10 cellular contexts compared by ENCODE assay signal in genomic region chr6:11218827-11219826, GRCh38. TPM values are rescaled to one million over a fixed set of nuclear protein-coding genes. Genes with fewer than 3 reads are reported as not detected.
A peak's percentile ranks its signal among the peaks of the same experiment; 100 is the strongest.
DNase-seq lines count a peak whose midpoint lies in the region; ATAC-seq and TF ChIP-seq lines count a peak whose summit lies in the region.
"Had no signal": no experiment of that assay in that cellular context is flagged by ENCODE, and none has a peak within 500 bp of the region (broad histone marks: within the 10 kb centered on the region; RNA-seq: fewer than 3 reads in every experiment).

No MANE protein-coding gene starts in this region.

- no peak for TF ChIP-seq RAD21 in SK-N-SH (IDR thresholded peaks at IDR 0.05; ENCODE audit: low read length)

- H3K9me3 Mint-ChIP-seq in dendritic cell treated with granulocyte-macrophage colony-stimulating factor and Interleukin-4, amounts not matched to agents 40 ng/mL and 50 ng/mL, for 4 days: no peaks in the 10 kb centered on the region
- H3K9me3 Mint-ChIP-seq in stimulated activated naive CD8-positive, alpha-beta T cell treated with anti-CD3 and anti-CD28 coated beads, Interleukin-15, Interleukin-2, amounts not matched to agents 100 ng/mL and 50 ng/mL, for 24 hours: no peaks in the 10 kb centered on the region
- H3K9me3 Mint-ChIP-seq: central memory CD8-positive, alpha-beta T cell had no signal

- peaks cover 100% of the 10 kb centered on the region for H3K79me2 ChIP-seq in SK-N-SH (ENCODE audit: insufficient read depth)

- H4K20me1 ChIP-seq in SK-N-SH (ENCODE audit: insufficient read depth): peaks cover 4% of the 10 kb centered on the region; the same call in 1 of the 2 replicates

- TF ChIP-seq EP300 in SK-N-SH (IDR thresholded peaks at IDR 0.05; ENCODE audit: borderline replicate concordance in 1 of 2, low read depth in 1 of 2, low read length in 1 of 2): no peak

- POLR2A ChIA-PET in SK-N-SH (lab: Yijun Ruan, JAX): interaction anchor here (4.2 kb wide), 1 partner anchor 12 kb away, joined by 23 read pairs; the partner anchor contains the start of gene NEDD9

- peaks cover 11 to 12% of the 10 kb centered on the region in 2 experiments for H3K36me3 ChIP-seq in SK-N-SH (replicated peaks in 1 of 2; ENCODE audit: control insufficient read depth in 1 of 2, insufficient read depth in 2 of 2, low read length in 1 of 2)

- TF ChIP-seq CTCF in SK-N-SH (IDR thresholded peaks at IDR 0.05): no peak

- 0 out of 2 replicates have a peak overlapping the region, but pooled peaks have one; percentile 13 for H3K4me2 ChIP-seq in SK-N-SH

- H3F3A ChIP-seq in SK-N-SH (replicated peaks; ENCODE audit: insufficient read depth): peaks cover 11% of the 10 kb centered on the region

- peaks cover 39 to 89% of the 10 kb centered on the region in 2 experiments; a peak in 3 of 4 replicates for H3K4me1 ChIP-seq in SK-N-SH (ENCODE audit: control insufficient read depth in 1 of 2, insufficient read depth in 2 of 2, low read depth in 1 of 2, low read length in 1 of 2)

- H3K4me3 Mint-ChIP-seq in dendritic cell treated with granulocyte-macrophage colony-stimulating factor and Interleukin-4, amounts not matched to agents 40 ng/mL and 50 ng/mL, for 4 days: peak overlapping the region; percentile 17
- no peak overlapping the region for H3K4me3 Mint-ChIP-seq in stimulated activated naive CD8-positive, alpha-beta T cell treated with anti-CD3 and anti-CD28 coated beads, Interleukin-15, Interleukin-2, amounts not matched to agents 100 ng/mL and 50 ng/mL, for 24 hours
- H3K4me3 Mint-ChIP-seq: central memory CD8-positive, alpha-beta T cell had no signal

- H3K9me3 ChIP-seq in SK-N-SH: no peaks in the 10 kb centered on the region
- H3K9me3 ChIP-seq: MG63 had no signal

- H3K27me3 ChIP-seq in SK-N-SH (ENCODE audit: insufficient read depth): no peaks in the 10 kb centered on the region
- H3K27me3 ChIP-seq: MG63 had no signal

- peak overlapping the region; percentile 7; the same call in 1 of the 2 replicates for H3K9ac ChIP-seq in SK-N-SH

- CTCF ChIA-PET in SK-N-SH (lab: Yijun Ruan, JAX): interaction anchor here (1.0 to 2.3 kb wide), 3 partner anchors 44 to 277 kb away, joined by 3 to 12 read pairs (median 4); no protein-coding TSS in a partner anchor

- peak overlapping the region in 1 of 2 experiments; percentile 76; a peak in 2 of 4 replicates for H3K27ac ChIP-seq in SK-N-SH (ENCODE audit: low read depth in 2 of 2, low read length in 1 of 2)

- H3K27ac Mint-ChIP-seq in dendritic cell treated with granulocyte-macrophage colony-stimulating factor and Interleukin-4, amounts not matched to agents 40 ng/mL and 50 ng/mL, for 4 days: peak overlapping the region; percentile 47
- peak overlapping the region; percentile 47 for H3K27ac Mint-ChIP-seq in stimulated activated naive CD8-positive, alpha-beta T cell treated with anti-CD3 and anti-CD28 coated beads, Interleukin-15, Interleukin-2, amounts not matched to agents 100 ng/mL and 50 ng/mL, for 24 hours

- H3K4me1 Mint-ChIP-seq in dendritic cell treated with granulocyte-macrophage colony-stimulating factor and Interleukin-4, amounts not matched to agents 40 ng/mL and 50 ng/mL, for 4 days (ENCODE audit: low read depth): peaks cover 34% of the 10 kb centered on the region
- H3K4me1 Mint-ChIP-seq in stimulated activated naive CD8-positive, alpha-beta T cell treated with anti-CD3 and anti-CD28 coated beads, Interleukin-15, Interleukin-2, amounts not matched to agents 100 ng/mL and 50 ng/mL, for 24 hours (ENCODE audit: low read depth): peaks cover 65% of the 10 kb centered on the region

- 77% methylated on average over 14 of the region's 15 CpGs for whole genome bisulfite sequencing in SK-N-SH (ENCODE audit: low lambda C conversion rate)

- no peak overlapping the region for H2AFZ ChIP-seq in SK-N-SH (ENCODE audit: low read depth)

- no peaks in the 10 kb centered on the region for H3K9me2 ChIP-seq in SK-N-SH

- no peak overlapping the region; a peak in 1 of 4 replicates for H3K4me3 ChIP-seq in SK-N-SH (ENCODE audit: low read depth in 2 of 2, low read length in 1 of 2)
- H3K4me3 ChIP-seq: MG63 had no signal

- ATAC-seq in SK-N-SH treated with all-trans-retinoic acid at 6 μM for 48 hours (no peak), GM18517 (IDR thresholded peaks at IDR 0.05; ENCODE audit: unreplicated experiment) (no peak)

- peaks cover 16% of the 10 kb centered on the region for H3K27me3 Mint-ChIP-seq in dendritic cell treated with granulocyte-macrophage colony-stimulating factor and Interleukin-4, amounts not matched to agents 40 ng/mL and 50 ng/mL, for 4 days
- no peaks in the 10 kb centered on the region for H3K27me3 Mint-ChIP-seq in stimulated activated naive CD8-positive, alpha-beta T cell treated with anti-CD3 and anti-CD28 coated beads, Interleukin-15, Interleukin-2, amounts not matched to agents 100 ng/mL and 50 ng/mL, for 24 hours
- H3K27me3 Mint-ChIP-seq: central memory CD8-positive, alpha-beta T cell had no signal

- no peaks in the 10 kb centered on the region for H3K36me3 Mint-ChIP-seq in dendritic cell treated with granulocyte-macrophage colony-stimulating factor and Interleukin-4, amounts not matched to agents 40 ng/mL and 50 ng/mL, for 4 days (ENCODE audit: low read depth)
- peaks cover 46% of the 10 kb centered on the region for H3K36me3 Mint-ChIP-seq in stimulated activated naive CD8-positive, alpha-beta T cell treated with anti-CD3 and anti-CD28 coated beads, Interleukin-15, Interleukin-2, amounts not matched to agents 100 ng/mL and 50 ng/mL, for 24 hours (ENCODE audit: low read depth)

- intact Hi-C loops in dendritic cell treated with granulocyte-macrophage colony-stimulating factor and Interleukin-4, amounts not matched to agents 40 ng/mL and 50 ng/mL, for 4 days (cut with micrococcal nuclease): no loop called here

- DNase-seq in SK-N-SH: no peak
- DNase-seq in lung microvascular endothelial cell (ENCODE audit: low read depth in 2 of 2): peak; percentile 97 to 98
- no peak for DNase-seq in NCI-H187 treated with DMSO at 0.1 percent for 48 hours (lab: John Stamatoyannopoulos, UW)
- no peak for DNase-seq in activated CD8-positive, alpha-beta memory T cell treated with anti-CD3 and anti-CD28 coated beads for 24 hours
- DNase-seq: MG63 had no signal

TF ChIP-seq in SK-N-SH, 30 proteins besides CTCF, POLR2A, EP300 and RAD21 (continues in another document):
- TF ChIP-seq SMC3 (IDR thresholded peaks at IDR 0.05; ENCODE audit: low read depth, low read length): no peak
- no peak for TF ChIP-seq REST (IDR thresholded peaks at IDR 0.05; ENCODE audit: low read depth, low read length)
- no peak for TF ChIP-seq ELF1 (IDR thresholded peaks at IDR 0.05)

TF ChIP-seq in SK-N-SH treated with all-trans-retinoic acid at 6 μM for 48 hours, 23 proteins besides CTCF, POLR2A, EP300 and RAD21:
- TF ChIP-seq SNAI2 (CRISPR knock-in tag; IDR thresholded peaks at IDR 0.05) (no peak), ARNTL (CRISPR knock-in tag; IDR thresholded peaks at IDR 0.05; ENCODE audit: borderline replicate concordance, low read depth) (no peak), CREB5 (CRISPR knock-in tag; IDR thresholded peaks at IDR 0.05; ENCODE audit: low read depth) (no peak; the same call in 1 of the 2 replicates), PPARA (CRISPR knock-in tag; IDR thresholded peaks at IDR 0.05; ENCODE audit: borderline replicate concordance) (no peak), CSRNP3 (CRISPR knock-in tag; IDR thresholded peaks at IDR 0.05) (no peak), ESRRG (CRISPR knock-in tag; IDR thresholded peaks at IDR 0.05) (no peak), ZNF8 (CRISPR knock-in tag; IDR thresholded peaks at IDR 0.05) (no peak), POU6F1 (CRISPR knock-in tag; IDR thresholded peaks at IDR 0.05; ENCODE audit: borderline replicate concordance, low read depth) (no peak)

RNA-seq across cellular contexts. Expression of gene NEDD9, which starts 13.3 kb away (rescaled TPM):
- 7.4 and 9.9 TPM in 2 replicates for polyA plus RNA-seq in SK-N-SH (2012; rRNA removed)
- polyA plus RNA-seq in SK-N-SH (2012; cell fraction: cytosol; rRNA removed): 6.1 and 6.8 TPM in 2 replicates
- polyA plus RNA-seq in SK-N-SH (2012; cell fraction: nucleus; rRNA removed): 12.2 and 22.1 TPM in 2 replicates
- 70.2 and 177 TPM in 2 replicates for total RNA-seq in lung microvascular endothelial cell

Comparison
In these comparisons a context has a peak if more than half of its experiments do, and no peak if none do; other contexts are left out.
1. DNase-seq: peak in lung microvascular endothelial cell (2 of 2); none in SK-N-SH (single experiment), NCI-H187 treated with DMSO at 0.1 percent for 48 hours (single experiment) and activated CD8-positive, alpha-beta memory T cell treated with anti-CD3 and anti-CD28 coated beads for 24 hours (single experiment).